Comparison of ENCODE assay signal across 1 cellular context in the genomic region with DNA sequence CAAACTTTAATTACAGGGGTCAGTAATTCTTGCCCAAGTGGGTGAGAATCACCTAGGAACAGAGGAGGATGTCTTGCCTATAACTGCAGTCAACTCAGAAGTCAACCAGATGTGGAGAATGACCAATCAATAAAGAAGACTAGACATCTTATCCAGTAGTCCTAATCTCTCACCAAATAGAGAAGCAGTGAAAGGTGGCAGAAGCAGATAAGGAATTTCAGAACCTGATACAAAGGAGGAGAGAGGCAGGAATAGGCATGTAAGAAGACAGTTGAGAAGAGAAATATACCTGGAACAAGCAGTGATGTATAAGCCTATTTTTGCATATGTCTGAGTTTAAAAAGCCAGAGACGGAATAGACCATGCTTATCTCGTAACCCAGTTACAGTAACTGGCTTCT.
TF ChIP-seq lines count a peak whose summit lies in the region.

No MANE protein-coding gene starts in this region.

TF ChIP-seq in K562, 482 proteins besides CTCF, POLR2A, EP300 and RAD21 (continued from another document and continues in another):
- no peak for TF ChIP-seq ZNF512 (tag; IDR thresholded peaks at IDR 0.05)
- TF ChIP-seq PHF8 (IDR thresholded peaks at IDR 0.05; ENCODE audit: borderline replicate concordance, low read length): no peak
- no peak for TF ChIP-seq TFAM (CRISPR knock-in tag; conservative IDR thresholded peaks at IDR 0.05)
- no peak for TF ChIP-seq ZNF77 (CRISPR knock-in tag; IDR thresholded peaks at IDR 0.05)
- TF ChIP-seq DDX20 (tag; IDR thresholded peaks at IDR 0.05; ENCODE audit: low read depth): no peak
- TF ChIP-seq HDAC6 (IDR thresholded peaks at IDR 0.05; ENCODE audit: low read depth, low read length): no peak
- no peak for TF ChIP-seq TFE3 (CRISPR knock-in tag; IDR thresholded peaks at IDR 0.05)
- no peak for TF ChIP-seq ZNF232 (CRISPR knock-in tag; IDR thresholded peaks at IDR 0.05)
- no peak for TF ChIP-seq ZNF263 (CRISPR knock-in tag; IDR thresholded peaks at IDR 0.05; ENCODE audit: borderline replicate concordance)
- no peak for TF ChIP-seq ZNF175 (CRISPR knock-in tag; IDR thresholded peaks at IDR 0.05; ENCODE audit: low read depth)
- no peak for TF ChIP-seq SIX5 (IDR thresholded peaks at IDR 0.05; ENCODE audit: borderline replicate concordance in 1 of 2, insufficient read depth in 1 of 2, low read depth in 1 of 2, low read length in 2 of 2)
- TF ChIP-seq, protein P1, sequence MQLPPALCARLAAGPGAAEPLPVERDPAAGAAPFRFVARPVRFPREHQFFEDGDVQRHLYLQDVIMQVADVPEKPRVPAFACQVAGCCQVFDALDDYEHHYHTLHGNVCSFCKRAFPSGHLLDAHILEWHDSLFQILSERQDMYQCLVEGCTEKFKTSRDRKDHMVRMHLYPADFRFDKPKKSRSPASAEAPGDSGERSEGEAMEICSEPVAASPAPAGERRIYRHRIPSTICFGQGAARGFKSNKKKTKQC (CRISPR knock-in tag; IDR thresholded peaks at IDR 0.05): no peak
- TF ChIP-seq TGIF2 (CRISPR knock-in tag; IDR thresholded peaks at IDR 0.05): no peak
- TF ChIP-seq RUNX1 (IDR thresholded peaks at IDR 0.05; ENCODE audit: low read depth): no peak
- no peak for TF ChIP-seq TAF7 (tag; IDR thresholded peaks at IDR 0.05)
- TF ChIP-seq ETV5 (CRISPR knock-in tag; IDR thresholded peaks at IDR 0.05; ENCODE audit: low read depth): no peak
- no peak for TF ChIP-seq ZNF224 (CRISPR knock-in tag; IDR thresholded peaks at IDR 0.05)
- no peak for TF ChIP-seq ZNF79 (CRISPR knock-in tag; IDR thresholded peaks at IDR 0.05; ENCODE audit: low read depth)
- no peak for TF ChIP-seq NR2F6 (CRISPR knock-in tag; IDR thresholded peaks at IDR 0.05)
- TF ChIP-seq SLC30A9 (CRISPR knock-in tag; IDR thresholded peaks at IDR 0.05): no peak
- peak; percentile 66 for TF ChIP-seq POLR2AphosphoS5 (IDR thresholded peaks at IDR 0.05; ENCODE audit: control insufficient read depth, insufficient read depth, low read depth, low read length)
- no peak for TF ChIP-seq FUS (optimal IDR thresholded peaks at IDR 0.05; ENCODE audit: low read depth, low read length)
- TF ChIP-seq MEF2A (IDR thresholded peaks at IDR 0.05; ENCODE audit: control insufficient read depth, low read depth, low read length): no peak
- TF ChIP-seq ZNF589 (CRISPR knock-in tag; IDR thresholded peaks at IDR 0.05; ENCODE audit: low read depth): no peak
- TF ChIP-seq, protein P2, sequence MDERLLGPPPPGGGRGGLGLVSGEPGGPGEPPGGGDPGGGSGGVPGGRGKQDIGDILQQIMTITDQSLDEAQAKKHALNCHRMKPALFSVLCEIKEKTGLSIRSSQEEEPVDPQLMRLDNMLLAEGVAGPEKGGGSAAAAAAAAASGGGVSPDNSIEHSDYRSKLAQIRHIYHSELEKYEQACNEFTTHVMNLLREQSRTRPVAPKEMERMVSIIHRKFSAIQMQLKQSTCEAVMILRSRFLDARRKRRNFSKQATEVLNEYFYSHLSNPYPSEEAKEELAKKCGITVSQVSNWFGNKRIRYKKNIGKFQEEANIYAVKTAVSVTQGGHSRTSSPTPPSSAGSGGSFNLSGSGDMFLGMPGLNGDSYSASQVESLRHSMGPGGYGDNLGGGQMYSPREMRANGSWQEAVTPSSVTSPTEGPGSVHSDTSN (CRISPR knock-in tag; IDR thresholded peaks at IDR 0.05; ENCODE audit: low read depth): no peak
- TF ChIP-seq, protein P2 (tag; conservative IDR thresholded peaks at IDR 0.05; ENCODE audit: low read depth): peak; percentile 23; the same call in 1 of the 2 replicates
- no peak for TF ChIP-seq TCF7 (IDR thresholded peaks at IDR 0.05; ENCODE audit: borderline replicate concordance)
- TF ChIP-seq TEAD1 (CRISPR knock-in tag; IDR thresholded peaks at IDR 0.05): no peak
- TF ChIP-seq CREB5 (CRISPR knock-in tag; IDR thresholded peaks at IDR 0.05): no peak
- TF ChIP-seq MXI1 (IDR thresholded peaks at IDR 0.05; ENCODE audit: low read depth, low read length): no peak; the same call in 1 of the 2 replicates
- no peak for TF ChIP-seq ZFP91 (CRISPR knock-in tag; IDR thresholded peaks at IDR 0.05)
- TF ChIP-seq USF2 (CRISPR knock-in tag; IDR thresholded peaks at IDR 0.05): no peak
- TF ChIP-seq SMAD1 (IDR thresholded peaks at IDR 0.05; ENCODE audit: low read depth, low read length, partially characterized antibody): no peak
- no peak for TF ChIP-seq ZNF140 (CRISPR knock-in tag; IDR thresholded peaks at IDR 0.05)
- no peak for TF ChIP-seq CEBPB (tag; IDR thresholded peaks at IDR 0.05)
- no peak for TF ChIP-seq SETDB1 (IDR thresholded peaks at IDR 0.05; ENCODE audit: low read length)
- no peak for TF ChIP-seq ZBTB17 (CRISPR knock-in tag; IDR thresholded peaks at IDR 0.05)
- TF ChIP-seq TBL1XR1 (IDR thresholded peaks at IDR 0.05; ENCODE audit: low read length in 2 of 2): peak; percentile 78 to 88; a peak in 3 of 4 replicates
- no peak for TF ChIP-seq ILF3 (IDR thresholded peaks at IDR 0.05; ENCODE audit: borderline replicate concordance)
- TF ChIP-seq ILK (tag; IDR thresholded peaks at IDR 0.05; ENCODE audit: borderline replicate concordance, low read depth): no peak
- TF ChIP-seq ZBTB33 (CRISPR knock-in tag; IDR thresholded peaks at IDR 0.05): no peak
- TF ChIP-seq ETV1 (tag; conservative IDR thresholded peaks at IDR 0.05; ENCODE audit: low read depth): no peak
- no peak for TF ChIP-seq TOE1 (IDR thresholded peaks at IDR 0.05; ENCODE audit: borderline replicate concordance)
- TF ChIP-seq TOE1 (CRISPR knock-in tag; IDR thresholded peaks at IDR 0.05; ENCODE audit: borderline replicate concordance, low read depth): no peak
- peak; percentile 92 for TF ChIP-seq SMARCA4 (IDR thresholded peaks at IDR 0.05)
- no peak for TF ChIP-seq RBM22 (IDR thresholded peaks at IDR 0.05; ENCODE audit: low read depth, low read length, poor library complexity, severe bottlenecking)
- no peak for TF ChIP-seq FOXO4 (CRISPR knock-in tag; IDR thresholded peaks at IDR 0.05)
- TF ChIP-seq AFF1 (IDR thresholded peaks at IDR 0.05; ENCODE audit: low read depth in 1 of 2, partially characterized antibody in 2 of 2): peak in 1 of 2 experiments; percentile 65
